ENCODE assay signal across 8 cellular contexts in genomic region chr1:23367791-23368561, GRCh38. TPM values are rescaled to one million over a fixed set of nuclear protein-coding genes. Genes with fewer than 3 reads are reported as not detected.
DNase-seq lines count a peak whose midpoint lies in the region; ATAC-seq lines count a peak whose summit lies in the region.

No MANE protein-coding gene starts in this region.

- peak overlapping the region; percentile 81 for H3K18ac ChIP-seq in mesendoderm (ENCODE audit: low read length)

- H3K4me1 ChIP-seq in endocrine pancreas (ENCODE audit: control insufficient read depth, insufficient read depth, low read length) (peaks cover 7% of the 10 kb centered on the region), mesendoderm (ENCODE audit: control insufficient read depth, low read depth, low read length) (peaks cover 26% of the 10 kb centered on the region)

- H3K4me2 ChIP-seq in mesendoderm (ENCODE audit: low read length) = peak overlapping the region; percentile 77

- H4K5ac ChIP-seq in mesendoderm (ENCODE audit: low read length) = no peak overlapping the region

- in situ Hi-C loops in Caki2 (cut with HindIII; ENCODE audit: low pct_unique_long_range_greater_than_20kb, low sequenced_read_pairs) = no loop called here

- peak overlapping the region; percentile 86 for H3K27ac ChIP-seq in mesendoderm (ENCODE audit: low read depth, low read length)

- H3K79me2 ChIP-seq in mesendoderm (ENCODE audit: control insufficient read depth, insufficient read depth, low read length) = no peaks in the 10 kb centered on the region

- H3K9ac ChIP-seq in endocrine pancreas (ENCODE audit: control insufficient read depth, insufficient read depth, low read length) (peak overlapping the region; percentile 99), mesendoderm (ENCODE audit: low read length) (peak overlapping the region; percentile 94)

- H4K8ac ChIP-seq in mesendoderm (ENCODE audit: low read depth, low read length) = no peak overlapping the region

- H3K4ac ChIP-seq in mesendoderm (ENCODE audit: low read depth, low read length) = peak overlapping the region; percentile 84

- peak overlapping the region; percentile 94 for H2BK5ac ChIP-seq in mesendoderm (ENCODE audit: low read length)

- no peak overlapping the region for H2BK15ac ChIP-seq in mesendoderm (replicated peaks; ENCODE audit: low read depth)

- H2BK120ac ChIP-seq in mesendoderm (ENCODE audit: low read depth, low read length) = peak overlapping the region; percentile 68

- H3K79me1 ChIP-seq in mesendoderm (ENCODE audit: low read length) = peaks cover 4% of the 10 kb centered on the region

- H3K36me3 ChIP-seq in endocrine pancreas (ENCODE audit: control insufficient read depth, insufficient read depth, low read length) (peaks cover 6% of the 10 kb centered on the region), mesendoderm (ENCODE audit: control insufficient read depth, insufficient read depth, low read length) (no peaks in the 10 kb centered on the region)

- H3K9me3 ChIP-seq in endocrine pancreas (ENCODE audit: control insufficient read depth, low read length) = no peaks in the 10 kb centered on the region

- H3K23ac ChIP-seq in mesendoderm (ENCODE audit: low read length) = no peak overlapping the region

- DNase-seq in Caki2 (ENCODE audit: low read depth) (peak; percentile 98), HUDEP-2 (lab: John Stamatoyannopoulos, UW; ENCODE audit: unreplicated experiment in 76 of 76) (peak in 75 of 76 experiments; percentile 62 to 99 (median 98)), NOMO-1 treated with dmso at 0.1 percent for 144 hours (lab: John Stamatoyannopoulos, UW; ENCODE audit: unreplicated experiment) (peak; percentile 99), mesendoderm (peak; percentile 100)
- peak; percentile 93 for DNase-seq in activated CD8-positive, alpha-beta memory T cell treated with anti-CD3 and anti-CD28 coated beads, Interleukin-2, amount 50 U/mL, for 1 hour (ENCODE audit: extremely low read depth)
- peak; percentile 96 for DNase-seq in stimulated activated CD8-positive, alpha-beta memory T cell treated with anti-CD3 and anti-CD28 coated beads, Interleukin-12 subunit alpha, Interleukin-12 subunit beta, amount 100 ng/mL, for 4 hours (ENCODE audit: low read depth)

- no CpG with 5 or more reads among the region's 41 CpGs for WGBS in mesendoderm (ENCODE audit: extremely low coverage, insufficient coverage, low lambda C conversion rate)

- ATAC-seq in GM21390 (IDR thresholded peaks at IDR 0.05; ENCODE audit: unreplicated experiment) = peak; percentile 87

- H3K4me3 ChIP-seq in endocrine pancreas (ENCODE audit: control insufficient read depth, insufficient read depth, low read length) (peak overlapping the region; percentile 61), mesendoderm (ENCODE audit: low read length) (peak overlapping the region; percentile 67)

- no peak overlapping the region for H2AK5ac ChIP-seq in mesendoderm (ENCODE audit: low read length)

- peak overlapping the region; percentile 95 for H3K56ac ChIP-seq in mesendoderm (ENCODE audit: low read length)

- H3K27me3 ChIP-seq in endocrine pancreas (ENCODE audit: control insufficient read depth, insufficient read depth, low read length) (no peaks in the 10 kb centered on the region), mesendoderm (ENCODE audit: insufficient read depth, low read length, poor library complexity) (peaks cover under 1% of the 10 kb centered on the region)

RNA-seq across cellular contexts. Expression of gene ZNF436, which starts 1.7 kb away (rescaled TPM):
- 11.6 and 16.4 TPM in 2 replicates for total RNA-seq in Caki2 (2014; rRNA removed; shearing (Covaris generic); ENCODE audit: low replicate concordance)
- polyA plus RNA-seq in mesendoderm (2013, experiment 1 of 2) = 1.5 TPM
- 1.5 TPM for polyA plus RNA-seq in mesendoderm (2013, experiment 2 of 2)

RNA-seq across cellular contexts. Expression of gene HNRNPR, which starts 23.9 kb away (rescaled TPM):
- 89.1 and 92.1 TPM in 2 replicates for total RNA-seq in Caki2 (2014; rRNA removed; shearing (Covaris generic); ENCODE audit: low replicate concordance)
- 205 TPM for polyA plus RNA-seq in mesendoderm (2013, experiment 1 of 2)
- polyA plus RNA-seq in mesendoderm (2013, experiment 2 of 2) = 197 TPM

RNA-seq across cellular contexts. Expression of gene TCEA3, which starts 56.6 kb away (rescaled TPM):
- total RNA-seq in Caki2 (2014; rRNA removed; shearing (Covaris generic); ENCODE audit: low replicate concordance) = 0.41 and 1.5 TPM in 2 replicates
- polyA plus RNA-seq in mesendoderm (2013, experiment 1 of 2) = 0.17 TPM
- polyA plus RNA-seq in mesendoderm (2013, experiment 2 of 2) = 0.17 TPM

Comparison
In these comparisons a context has a peak if more than half of its experiments do, and no peak if none do; other contexts are left out.
1. Peak in every context shown above with its lines: DNase-seq, ATAC-seq, H3K4me3 ChIP-seq and H3K27ac ChIP-seq.